8 cellular contexts compared by ENCODE assay signal in genomic region chr19:5977785-5978605, GRCh38. TPM values are rescaled to one million over a fixed set of nuclear protein-coding genes. Genes with fewer than 3 reads are reported as not detected.
DNase-seq lines count a peak whose midpoint lies in the region; ATAC-seq and TF ChIP-seq lines count a peak whose summit lies in the region.

A gene with protein sequence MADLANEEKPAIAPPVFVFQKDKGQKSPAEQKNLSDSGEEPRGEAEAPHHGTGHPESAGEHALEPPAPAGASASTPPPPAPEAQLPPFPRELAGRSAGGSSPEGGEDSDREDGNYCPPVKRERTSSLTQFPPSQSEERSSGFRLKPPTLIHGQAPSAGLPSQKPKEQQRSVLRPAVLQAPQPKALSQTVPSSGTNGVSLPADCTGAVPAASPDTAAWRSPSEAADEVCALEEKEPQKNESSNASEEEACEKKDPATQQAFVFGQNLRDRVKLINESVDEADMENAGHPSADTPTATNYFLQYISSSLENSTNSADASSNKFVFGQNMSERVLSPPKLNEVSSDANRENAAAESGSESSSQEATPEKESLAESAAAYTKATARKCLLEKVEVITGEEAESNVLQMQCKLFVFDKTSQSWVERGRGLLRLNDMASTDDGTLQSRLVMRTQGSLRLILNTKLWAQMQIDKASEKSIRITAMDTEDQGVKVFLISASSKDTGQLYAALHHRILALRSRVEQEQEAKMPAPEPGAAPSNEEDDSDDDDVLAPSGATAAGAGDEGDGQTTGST (minus strand): TSS chr19:5978140. CDS start chr19:5978082, 58 bp downstream.

- peak within 1 kb of the TSS; percentile 93 for H3K27ac Mint-ChIP-seq in chondrocyte (ENCODE audit: unreplicated experiment)

- H3K4me3 Mint-ChIP-seq in chondrocyte (ENCODE audit: unreplicated experiment), result peak within 1 kb of the TSS; percentile 94

- DNase-seq in AG20443 (ENCODE audit: low spot score) (peak; percentile 100), NCI-H510A (lab: John Stamatoyannopoulos, UW) (peak; percentile 99), chondrocyte (ENCODE audit: low spot score) (peak; percentile 100), kidney epithelial cell (ENCODE audit: low read depth) (peak; percentile 98)
- peak; percentile 93 for DNase-seq in activated CD4-positive, alpha-beta T cell treated with anti-CD3 and anti-CD28 coated beads for 24 hours (ENCODE audit: low read depth in 2 of 2)
- peak; percentile 95 to 99 for DNase-seq in stimulated activated CD4-positive, alpha-beta T cell treated with anti-CD3 and anti-CD28 coated beads, Interleukin-15, amount 100 ng/mL, for 48 hours (ENCODE audit: low read depth in 2 of 2)

- H3K4me3 ChIP-seq in kidney epithelial cell (ENCODE audit: low read depth, low read length), result peak within 1 kb of the TSS; percentile 93

- H3K4me1 Mint-ChIP-seq in chondrocyte (ENCODE audit: low read depth), result peaks cover 47% of the 10 kb centered on the region

- no peaks in the 10 kb centered on the region for H3K36me3 Mint-ChIP-seq in chondrocyte (ENCODE audit: low read depth)

- no peaks in the 10 kb centered on the region for H3K27me3 ChIP-seq in kidney epithelial cell (ENCODE audit: control insufficient read depth, insufficient read depth, low read length)

- H3K27me3 Mint-ChIP-seq in chondrocyte (ENCODE audit: low read depth), result no peaks in the 10 kb centered on the region

- no peaks in the 10 kb centered on the region for H3K9me3 Mint-ChIP-seq in chondrocyte (ENCODE audit: low read depth)

- ATAC-seq in HG03432 (IDR thresholded peaks at IDR 0.05; ENCODE audit: unreplicated experiment), result peak; percentile 84

- no peaks in the 10 kb centered on the region for H3K36me3 ChIP-seq in kidney epithelial cell (ENCODE audit: control insufficient read depth, insufficient read depth, low read length)

- peak; percentile 89 for TF ChIP-seq POLR2A in GM19099 (IDR thresholded peaks at IDR 0.05; ENCODE audit: extremely low read depth, insufficient read length, low read depth)

- TF ChIP-seq CTCF in chondrocyte (IDR thresholded peaks at IDR 0.05) (no peak), kidney epithelial cell (IDR thresholded peaks at IDR 0.05; ENCODE audit: insufficient read depth, low read length, poor library complexity, severe bottlenecking) (no peak)

RNA-seq across cellular contexts. Expression of the gene that starts here (rescaled TPM):
- total RNA-seq in chondrocyte (53.5 to 65.5 TPM (median 57.7 TPM) in 3 replicates), kidney epithelial cell (70.0 and 76.1 TPM in 2 replicates)

Comparison
In these comparisons a context has a peak if more than half of its experiments do, and no peak if none do; other contexts are left out.
1. Peak in every context shown above with its lines: DNase-seq, ATAC-seq and H3K4me3 ChIP-seq.